ENCODE assay signal across 10 cellular contexts in genomic region chr6:13614126-13614925, GRCh38. TPM values are rescaled to one million over a fixed set of nuclear protein-coding genes. Genes with fewer than 3 reads are reported as not detected.
DNase-seq lines count a peak whose midpoint lies in the region; ATAC-seq, FAIRE-seq and TF ChIP-seq lines count a peak whose summit lies in the region.
"Had no signal": no experiment of that assay in that cellular context is flagged by ENCODE, and none has a peak within 500 bp of the region (broad histone marks: within the 10 kb centered on the region; RNA-seq: fewer than 3 reads in every experiment).

No MANE protein-coding gene starts in this region.

- TF ChIP-seq EP300 in H1 (IDR thresholded peaks at IDR 0.05; ENCODE audit: borderline replicate concordance in 1 of 2, low read depth in 2 of 2, low read length in 2 of 2) = no peak

- H3K36me3 ChIP-seq in HUES64 (ENCODE audit: insufficient read depth, low read length) (peaks cover 31% of the 10 kb centered on the region), H1 (ENCODE audit: control insufficient read depth in 2 of 4, insufficient read depth in 4 of 4, low read length in 3 of 4) (peaks cover 9 to 24% (median 15%) of the 10 kb centered on the region in 4 experiments), mesendoderm (ENCODE audit: control insufficient read depth, insufficient read depth, low read length) (peaks cover 4% of the 10 kb centered on the region), thoracic aorta (peaks cover 13% of the 10 kb centered on the region)

- CTCF ChIA-PET in H1 (lab: Charles Lee; ENCODE audit: partially characterized antibody) = interaction anchor here (1.0 to 3.6 kb wide), 15 partner anchors 9 to 287 kb away, joined by 3 to 26 read pairs (median 4); partner anchors contain the start of gene SIRT5

- WGBS in HUES64 = 7% methylated on average over 38 of the region's 38 CpGs
- 11% methylated on average over 38 of the region's 38 CpGs; no CpG with 5 or more reads in 1 of the 2 experiments for WGBS in H1 (ENCODE audit: extremely low coverage in 1 of 2, insufficient coverage in 1 of 2, insufficient read length in 1 of 2, insufficient replicate concordance in 2 of 2, low coverage in 1 of 2, low lambda C conversion rate in 2 of 2, missing lambda C conversion rate in 1 of 2), 2 experiments
- no CpG with 5 or more reads among the region's 38 CpGs for WGBS in mesendoderm (ENCODE audit: extremely low coverage, insufficient coverage, low lambda C conversion rate)

- H2BK12ac ChIP-seq in H1 (ENCODE audit: low read depth, low read length) = peak overlapping the region; percentile 55; the same call in 1 of the 2 replicates

- POLR2A ChIA-PET in H1 (lab: Charles Lee; ENCODE audit: partially characterized antibody) = interaction anchor here (0.6 to 3.9 kb wide), 25 partner anchors 9 to 327 kb away, joined by 3 to 32 read pairs (median 4); partner anchors contain the start of genes GFOD1, RANBP9, SIRT5 and TBC1D7

- peak overlapping the region; percentile 96 for H3K9ac ChIP-seq in HUES64 (ENCODE audit: low read depth, low read length)
- peak overlapping the region; percentile 83 to 98 (median 91) for H3K9ac ChIP-seq in H1 (replicated peaks in 1 of 4; ENCODE audit: extremely low read depth in 1 of 4, low read depth in 3 of 4, low read length in 3 of 4)
- H3K9ac ChIP-seq in mesendoderm (ENCODE audit: low read length) = peak overlapping the region; percentile 84

- H3K4me3 ChIP-seq in HUES64 (ENCODE audit: low read length) = peak overlapping the region; percentile 92
- H3K4me3 ChIP-seq in H1 (ENCODE audit: extremely low read depth in 1 of 4, insufficient read depth in 2 of 4, low read depth in 3 of 4, low read length in 4 of 4) = peak overlapping the region; percentile 58 to 99 (median 91)
- peak overlapping the region; percentile 60 for H3K4me3 ChIP-seq in mesendoderm (ENCODE audit: low read length)
- H3K4me3 ChIP-seq in thoracic aorta = peak overlapping the region; percentile 88

- H2BK120ac ChIP-seq in H1 (replicated peaks; ENCODE audit: low read depth, low read length) (peak overlapping the region; percentile 81), mesendoderm (ENCODE audit: low read depth, low read length) (no peak overlapping the region)

- H2BK15ac ChIP-seq in H1 (ENCODE audit: low read length) = no peak overlapping the region
- H2BK15ac ChIP-seq in mesendoderm (replicated peaks; ENCODE audit: low read depth) = no peak overlapping the region

- TF ChIP-seq RAD21 in H1 (IDR thresholded peaks at IDR 0.05 in 1 of 2, conservative IDR thresholded peaks at IDR 0.05 in 1 of 2; ENCODE audit: low read depth in 2 of 2, low read length in 2 of 2) = peak in 1 of 2 experiments; percentile 3; a peak in 1 of 4 replicates

- H3K27ac ChIP-seq in HUES64 (ENCODE audit: low read depth, low read length) = peak overlapping the region; percentile 70
- peak overlapping the region; percentile 87 for H3K27ac ChIP-seq in H1 (ENCODE audit: low read depth, low read length)
- H3K27ac ChIP-seq in mesendoderm (ENCODE audit: low read depth, low read length) = peak overlapping the region; percentile 32
- peak overlapping the region; percentile 78 to 92 for H3K27ac ChIP-seq in thoracic aorta

- H3K23me2 ChIP-seq in H1 (ENCODE audit: low read depth, low read length) = peaks cover 5% of the 10 kb centered on the region; the same call in 1 of the 2 replicates

- H2AFZ ChIP-seq in H1 (ENCODE audit: low read length) = peak overlapping the region; percentile 31; the same call in 1 of the 2 replicates

- no peak for FAIRE-seq in H1 (lab: Jason Lieb, UNC)
- FAIRE-seq: A204.1, frontal cortex had no signal

- H4K20me1 ChIP-seq in H1 (replicated peaks in 1 of 2; ENCODE audit: control insufficient read depth in 1 of 2, insufficient read depth in 2 of 2, low read length in 2 of 2) = peaks cover 2 to 9% of the 10 kb centered on the region in 2 experiments

- no peak overlapping the region for H3K14ac ChIP-seq in H1 (ENCODE audit: insufficient read length)

- peak overlapping the region; percentile 88 to 94 for H3K4me2 ChIP-seq in H1 (ENCODE audit: insufficient read depth in 1 of 2, low read depth in 2 of 2, low read length in 2 of 2)
- peak overlapping the region; percentile 63 for H3K4me2 ChIP-seq in mesendoderm (ENCODE audit: low read length)

- H3K23ac ChIP-seq in H1 (ENCODE audit: insufficient read length) (no peak overlapping the region), mesendoderm (ENCODE audit: low read length) (peak overlapping the region; percentile 0)

- peak overlapping the region; percentile 83; the same call in 1 of the 2 replicates for H2BK5ac ChIP-seq in H1 (ENCODE audit: low read depth, low read length)
- H2BK5ac ChIP-seq in mesendoderm (ENCODE audit: low read length) = no peak overlapping the region

- H3K4me1 ChIP-seq in HUES64 (ENCODE audit: insufficient read depth, low read length) (peaks cover 14% of the 10 kb centered on the region), H1 (replicated peaks in 1 of 4; ENCODE audit: control insufficient read depth in 3 of 4, insufficient read depth in 4 of 4, low read length in 3 of 4) (peaks cover 0 to 2% (median under 1%) of the 10 kb centered on the region in 4 experiments; a peak in 3 of 7 replicates), mesendoderm (ENCODE audit: control insufficient read depth, low read depth, low read length) (peaks cover 4% of the 10 kb centered on the region), thoracic aorta (ENCODE audit: control insufficient read depth in 1 of 2, low read depth in 2 of 2) (peaks cover 19 to 27% of the 10 kb centered on the region in 2 donors)

- H3K18ac ChIP-seq in H1 (ENCODE audit: extremely low read depth, low read length) (peak overlapping the region; percentile 83; the same call in 1 of the 2 replicates), mesendoderm (ENCODE audit: low read length) (peak overlapping the region; percentile 73)

- ATAC-seq in GM21576 (IDR thresholded peaks at IDR 0.05; ENCODE audit: unreplicated experiment) (peak; percentile 13), thoracic aorta (ENCODE audit: insufficient number of reproducible peaks, low FRiP score, low read depth) (peak; percentile 26)

- no peaks in the 10 kb centered on the region for H3K27me3 ChIP-seq in HUES64 (ENCODE audit: insufficient read depth, low read length)
- no peaks in the 10 kb centered on the region for H3K27me3 ChIP-seq in H1 (replicated peaks in 1 of 4; ENCODE audit: control insufficient read depth in 3 of 4, extremely low read depth in 1 of 4, insufficient read depth in 3 of 4, low read length in 3 of 4)
- no peaks in the 10 kb centered on the region for H3K27me3 ChIP-seq in mesendoderm (ENCODE audit: insufficient read depth, low read length, poor library complexity)
- no peaks in the 10 kb centered on the region for H3K27me3 ChIP-seq in thoracic aorta (replicated peaks; ENCODE audit: insufficient read depth)

- H3K4ac ChIP-seq in H1 (replicated peaks; ENCODE audit: insufficient read length, low read depth, low read length) = peak overlapping the region; percentile 98
- H3K4ac ChIP-seq in mesendoderm (ENCODE audit: low read depth, low read length) = peak overlapping the region; percentile 72

- DNase-seq in DMS79 treated with DMSO at 0.1 percent for 48 hours (lab: John Stamatoyannopoulos, UW) (peak; percentile 13), DMS79 (lab: John Stamatoyannopoulos, UW) (no peak), SW480 (ENCODE audit: low spot score) (peak; percentile 48), H1 (ENCODE audit: low read depth in 1 of 2, low spot score in 2 of 2) (no peak), mesendoderm (no peak), thoracic aorta (ENCODE audit: low spot score) (peak; percentile 11)

- TF ChIP-seq CTCF in H1 (IDR thresholded peaks at IDR 0.05; ENCODE audit: control extremely low read depth in 1 of 3, insufficient read depth in 1 of 3, low read depth in 1 of 3, low read length in 3 of 3) = no peak
- no peak for TF ChIP-seq CTCF in thoracic aorta (IDR thresholded peaks at IDR 0.05)

- no peaks in the 10 kb centered on the region for H3K9me3 ChIP-seq in HUES64 (ENCODE audit: insufficient read depth, low read depth, low read length)
- no peaks in the 10 kb centered on the region for H3K9me3 ChIP-seq in H1 (ENCODE audit: insufficient read depth in 2 of 2, low read depth in 1 of 2, low read length in 1 of 2)
- no peaks in the 10 kb centered on the region for H3K9me3 ChIP-seq in thoracic aorta

- H2AK5ac ChIP-seq in H1 (ENCODE audit: low read depth, low read length) (no peak overlapping the region), mesendoderm (ENCODE audit: low read length) (no peak overlapping the region)

- H3K56ac ChIP-seq in H1 (replicated peaks; ENCODE audit: insufficient read length, low read depth, low read length) (peak overlapping the region; percentile 94), mesendoderm (ENCODE audit: low read length) (peak overlapping the region; percentile 93)

- peak overlapping the region; percentile 97 for H4K91ac ChIP-seq in H1 (replicated peaks; ENCODE audit: insufficient read length, low read length)

- H4K8ac ChIP-seq in H1 (ENCODE audit: extremely low read depth, insufficient read depth, low read length) = peak overlapping the region; percentile 97
- no peak overlapping the region for H4K8ac ChIP-seq in mesendoderm (ENCODE audit: low read depth, low read length)

- H2BK20ac ChIP-seq in H1 (ENCODE audit: low read length) = no peak overlapping the region

- no peaks in the 10 kb centered on the region for H3K79me1 ChIP-seq in H1 (ENCODE audit: low read depth, low read length)
- peaks cover 9% of the 10 kb centered on the region for H3K79me1 ChIP-seq in mesendoderm (ENCODE audit: low read length)

- peak in 1 of 2 experiments; percentile 23; a peak in 1 of 3 replicates for TF ChIP-seq POLR2A in H1 (IDR thresholded peaks at IDR 0.05; ENCODE audit: control extremely low read depth in 1 of 2, low read depth in 2 of 2, low read length in 2 of 2)

- peak overlapping the region; percentile 86 for H4K5ac ChIP-seq in H1 (ENCODE audit: insufficient read length, low read depth, low read length)
- no peak overlapping the region for H4K5ac ChIP-seq in mesendoderm (ENCODE audit: low read length)

- H3K79me2 ChIP-seq in H1 (ENCODE audit: control insufficient read depth in 1 of 2, insufficient read depth in 2 of 2, low read length in 2 of 2) (peaks cover 3 to 20% of the 10 kb centered on the region in 2 experiments; a peak in 3 of 4 replicates), mesendoderm (ENCODE audit: control insufficient read depth, insufficient read depth, low read length) (peaks cover 19% of the 10 kb centered on the region)

RNA-seq across cellular contexts. Expression of gene NOL7, which starts 0.8 kb away (rescaled TPM):
- 85.6 TPM for polyA plus RNA-seq in HUES64 (2013, experiment 1 of 2)
- 81.4 TPM for polyA plus RNA-seq in HUES64 (2013, experiment 2 of 2)
- total RNA-seq in H1 (2021; fragmentation: NEBNext Ultra II Directional; extraction: Animal tissue kit (Norgen Biotek cat#: 25700)) = 67.8 and 70.4 TPM in 2 replicates
- 16.4 and 22.8 TPM in 2 replicates for polyA plus RNA-seq in H1 (2011; rRNA removed)
- polyA plus RNA-seq in H1 (2011; cell fraction: cytosol; rRNA removed) = 47.1 TPM
- 14.7 TPM for polyA plus RNA-seq in H1 (2011; cell fraction: nucleus; rRNA removed)
- 44.9 to 67.6 TPM (median 56.7 TPM) in 4 replicates for polyA plus RNA-seq in H1 (2012, experiment 1 of 2)
- 35.2 TPM for polyA plus RNA-seq in H1 (2012, experiment 2 of 2)
- polyA plus RNA-seq in H1 (2013, experiment 1 of 2) = 112 TPM
- polyA plus RNA-seq in H1 (2013, experiment 2 of 2) = 112 TPM
- 1.9 and 2.5 TPM in 2 replicates for polyA minus RNA-seq in H1 (2011; rRNA and poly(A)+ RNA removed)
- 9.1 TPM for polyA minus RNA-seq in H1 (2011; cell fraction: cytosol; rRNA and poly(A)+ RNA removed)
- 9.7 TPM for polyA minus RNA-seq in H1 (2011; cell fraction: nucleus; rRNA and poly(A)+ RNA removed)
- 156 TPM for polyA plus RNA-seq in mesendoderm (2013, experiment 1 of 2)
- polyA plus RNA-seq in mesendoderm (2013, experiment 2 of 2) = 155 TPM
- total RNA-seq in thoracic aorta = 10 to 100 TPM; 75.3 to 96.0 TPM

RNA-seq across cellular contexts. Expression of gene SIRT5, which starts 39.9 kb away (rescaled TPM):
- polyA plus RNA-seq in HUES64 (2013, experiment 1 of 2) = 8.1 TPM
- 6.8 TPM for polyA plus RNA-seq in HUES64 (2013, experiment 2 of 2)
- total RNA-seq in H1 (2021; fragmentation: NEBNext Ultra II Directional; extraction: Animal tissue kit (Norgen Biotek cat#: 25700)) = 13.0 and 14.7 TPM in 2 replicates
- polyA plus RNA-seq in H1 (2011; rRNA removed) = 7.4 and 8.0 TPM in 2 replicates
- polyA plus RNA-seq in H1 (2011; cell fraction: cytosol; rRNA removed) = 11.8 TPM
- 13.3 TPM for polyA plus RNA-seq in H1 (2011; cell fraction: nucleus; rRNA removed)
- polyA plus RNA-seq in H1 (2012, experiment 1 of 2) = 8.4 to 11.7 TPM (median 9.4 TPM) in 4 replicates
- 3.6 TPM for polyA plus RNA-seq in H1 (2012, experiment 2 of 2)
- 11.2 TPM for polyA plus RNA-seq in H1 (2013, experiment 1 of 2)
- polyA plus RNA-seq in H1 (2013, experiment 2 of 2) = 10.3 TPM
- polyA minus RNA-seq in H1 (2011; rRNA and poly(A)+ RNA removed) = 6.7 and 8.9 TPM in 2 replicates
- 7.4 TPM for polyA minus RNA-seq in H1 (2011; cell fraction: cytosol; rRNA and poly(A)+ RNA removed)
- polyA minus RNA-seq in H1 (2011; cell fraction: nucleus; rRNA and poly(A)+ RNA removed) = 9.8 TPM
- 8.1 TPM for polyA plus RNA-seq in mesendoderm (2013, experiment 1 of 2)
- 8.2 TPM for polyA plus RNA-seq in mesendoderm (2013, experiment 2 of 2)
- 10 to 100 TPM in 1 of 2 donors, 1 to 10 TPM in 1; 5.7 to 10.0 TPM for total RNA-seq in thoracic aorta

Comparison
In these comparisons a context has a peak if more than half of its experiments do, and no peak if none do; other contexts are left out.
1. DNase-seq: peak in DMS79 treated with DMSO at 0.1 percent for 48 hours (single experiment), SW480 (single experiment) and thoracic aorta (single experiment); none in DMS79 (single experiment), H1 (0 of 2) and mesendoderm (single experiment).
2. H3K27ac ChIP-seq: peak in every context shown above with its lines; median percentile 87 in H1; 85 in thoracic aorta; 70 in HUES64; 32 in mesendoderm.
3. Peak in every context shown above with its lines, with median percentiles within 50 percentile points of each other: H3K4me3 ChIP-seq and H3K9ac ChIP-seq.